ENCODE assay signal across 9 cellular contexts in genomic region chr2:161905389-161906046, GRCh38.
DNase-seq lines count a peak whose midpoint lies in the region; ATAC-seq, FAIRE-seq and TF ChIP-seq lines count a peak whose summit lies in the region.
"Had no signal": no experiment of that assay in that cellular context is flagged by ENCODE, and none has a peak within 500 bp of the region (broad histone marks: within the 10 kb centered on the region; RNA-seq: fewer than 3 reads in every experiment).

No MANE protein-coding gene starts in this region.

- peak; percentile 93 for FAIRE-seq in H54 (lab: Jason Lieb, UNC)

- POLR2A ChIA-PET in SK-N-SH (lab: Yijun Ruan, JAX) = no interaction called here

- TF ChIP-seq POLR2A in H54 (IDR thresholded peaks at IDR 0.05; ENCODE audit: low read depth, low read length) = no peak

- H3K27ac ChIP-seq in SK-N-SH (ENCODE audit: low read depth in 2 of 2, low read length in 1 of 2) = no peak overlapping the region
- H3K27ac ChIP-seq: parathyroid adenoma had no signal

- H3K9me2 ChIP-seq in SK-N-SH = no peaks in the 10 kb centered on the region

- no peaks in the 10 kb centered on the region for H3K4me1 ChIP-seq in SK-N-SH (ENCODE audit: control insufficient read depth in 1 of 2, insufficient read depth in 2 of 2, low read depth in 1 of 2, low read length in 1 of 2)
- H3K4me1 ChIP-seq: parathyroid adenoma had no signal

- TF ChIP-seq CTCF in SK-N-SH (IDR thresholded peaks at IDR 0.05) = no peak

- TF ChIP-seq RAD21 in SK-N-SH (IDR thresholded peaks at IDR 0.05; ENCODE audit: low read length) = no peak

- H3K4me3 Mint-ChIP-seq in stimulated activated naive B cell treated with anti-CD40 and anti-IgM and Interleukin-4, amounts not matched to agents 10 μg/mL and 1 μg/mL and 100 μg/mL, for 72 hours = no peak overlapping the region

- no peaks in the 10 kb centered on the region for H3K27me3 ChIP-seq in SK-N-SH (ENCODE audit: insufficient read depth)

- H3K79me2 ChIP-seq in SK-N-SH (ENCODE audit: insufficient read depth) = no peaks in the 10 kb centered on the region
- H3K79me2 ChIP-seq: parathyroid adenoma had no signal

- no peaks in the 10 kb centered on the region for H3K36me3 Mint-ChIP-seq in stimulated activated naive B cell treated with anti-CD40 and anti-IgM and Interleukin-4, amounts not matched to agents 10 μg/mL and 1 μg/mL and 100 μg/mL, for 72 hours

- H2AFZ ChIP-seq in SK-N-SH (ENCODE audit: low read depth) = 0 out of 2 replicates have a peak overlapping the region, but pooled peaks have one; percentile 19
- H2AFZ ChIP-seq: parathyroid adenoma had no signal

- no peak for DNase-seq in SK-N-SH
- no peak for DNase-seq in H54 (ENCODE audit: insufficient read length, low spot score)
- DNase-seq in NAMALWA (ENCODE audit: low spot score) = peak; percentile 70
- peak; percentile 7 for DNase-seq in amniotic epithelial cell (ENCODE audit: low read depth)
- no peak for DNase-seq in stimulated activated naive B cell treated with anti-CD40 and anti-IgM and Interleukin-4, amounts not matched to agents 10 μg/mL and 1 μg/mL and 100 μg/mL, for 72 hours
- no peak for DNase-seq in NCI-H2227 (lab: John Stamatoyannopoulos, UW; ENCODE audit: unreplicated experiment)
- DNase-seq in activated CD8-positive, alpha-beta memory T cell treated with anti-CD3 and anti-CD28 coated beads for 24 hours = no peak

- peaks cover 5 to 8% of the 10 kb centered on the region in 2 donors for H3K27me3 Mint-ChIP-seq in stimulated activated naive B cell treated with anti-CD40 and anti-IgM and Interleukin-4, amounts not matched to agents 10 μg/mL and 1 μg/mL and 100 μg/mL, for 72 hours

- H3K4me1 Mint-ChIP-seq in stimulated activated naive B cell treated with anti-CD40 and anti-IgM and Interleukin-4, amounts not matched to agents 10 μg/mL and 1 μg/mL and 100 μg/mL, for 72 hours = peaks cover 7 to 8% of the 10 kb centered on the region in 2 donors

- H3K36me3 ChIP-seq in SK-N-SH (replicated peaks in 1 of 2; ENCODE audit: control insufficient read depth in 1 of 2, insufficient read depth in 2 of 2, low read length in 1 of 2) = no peaks in the 10 kb centered on the region

- ATAC-seq in SK-N-SH treated with all-trans-retinoic acid at 6 μM for 48 hours = no peak; the same call in 2 of the 3 replicates
- ATAC-seq in stimulated activated naive B cell treated with anti-CD40 and anti-IgM and Interleukin-4, amounts not matched to agents 10 μg/mL and 1 μg/mL and 100 μg/mL, for 72 hours (replicated peaks) = peak; percentile 92

- H3K27ac Mint-ChIP-seq in stimulated activated naive B cell treated with anti-CD40 and anti-IgM and Interleukin-4, amounts not matched to agents 10 μg/mL and 1 μg/mL and 100 μg/mL, for 72 hours = no peak overlapping the region

- H4K20me1 ChIP-seq in SK-N-SH (ENCODE audit: insufficient read depth) = no peaks in the 10 kb centered on the region

- no peak overlapping the region for H3K9ac ChIP-seq in SK-N-SH
- H3K9ac ChIP-seq: parathyroid adenoma had no signal

- no peaks in the 10 kb centered on the region for H3K9me3 ChIP-seq in SK-N-SH

- H3K4me3 ChIP-seq in SK-N-SH (ENCODE audit: low read depth in 2 of 2, low read length in 1 of 2) = no peak overlapping the region

- no peaks in the 10 kb centered on the region for H3F3A ChIP-seq in SK-N-SH (replicated peaks; ENCODE audit: insufficient read depth)

- H3K4me2 ChIP-seq in SK-N-SH = 0 out of 2 replicates have a peak overlapping the region, but pooled peaks have one; percentile 19

- WGBS in SK-N-SH (ENCODE audit: low lambda C conversion rate) = 13% methylated on average over 5 of the region's 5 CpGs

- no peak for TF ChIP-seq EP300 in SK-N-SH (IDR thresholded peaks at IDR 0.05; ENCODE audit: borderline replicate concordance in 1 of 2, low read depth in 1 of 2, low read length in 1 of 2)

- H3K9me3 Mint-ChIP-seq in stimulated activated naive B cell treated with anti-CD40 and anti-IgM and Interleukin-4, amounts not matched to agents 10 μg/mL and 1 μg/mL and 100 μg/mL, for 72 hours = peaks cover 0 to 10% of the 10 kb centered on the region in 2 donors

- CTCF ChIA-PET in SK-N-SH (lab: Yijun Ruan, JAX) = no interaction called here

TF ChIP-seq in SK-N-SH, 30 proteins besides CTCF, POLR2A, EP300 and RAD21 (continues in another document):
- no peak for TF ChIP-seq POLR2AphosphoS5 (IDR thresholded peaks at IDR 0.05; ENCODE audit: low read depth, low read length)
- TF ChIP-seq FOSL2 (IDR thresholded peaks at IDR 0.05; ENCODE audit: borderline replicate concordance, low read depth) = no peak
- TF ChIP-seq TEAD4 (IDR thresholded peaks at IDR 0.05; ENCODE audit: borderline replicate concordance, insufficient read depth) = no peak
- TF ChIP-seq TAF1 (IDR thresholded peaks at IDR 0.05; ENCODE audit: borderline replicate concordance, low read depth, low read length) = no peak
- TF ChIP-seq FOXM1 (IDR thresholded peaks at IDR 0.05; ENCODE audit: low read depth) = no peak
- TF ChIP-seq FOXJ3 (CRISPR knock-in tag; IDR thresholded peaks at IDR 0.05) = no peak
- no peak for TF ChIP-seq GATA2 (CRISPR knock-in tag; IDR thresholded peaks at IDR 0.05)
- no peak for TF ChIP-seq RFX5 (IDR thresholded peaks at IDR 0.05; ENCODE audit: low read length)
- no peak for TF ChIP-seq USF2 (IDR thresholded peaks at IDR 0.05; ENCODE audit: borderline replicate concordance, low read depth, low read length)
- TF ChIP-seq JUND (IDR thresholded peaks at IDR 0.05) = no peak
- TF ChIP-seq NFIC (IDR thresholded peaks at IDR 0.05; ENCODE audit: borderline replicate concordance) = no peak
- TF ChIP-seq ZBTB33 (IDR thresholded peaks at IDR 0.05; ENCODE audit: borderline replicate concordance, low read depth) = no peak
- no peak for TF ChIP-seq MXI1 (IDR thresholded peaks at IDR 0.05; ENCODE audit: low read depth, low read length)

TF ChIP-seq in SK-N-SH treated with all-trans-retinoic acid at 6 μM for 48 hours, 23 proteins besides CTCF, POLR2A, EP300 and RAD21:
- TF ChIP-seq CSDC2 (CRISPR knock-in tag; IDR thresholded peaks at IDR 0.05) = no peak
- no peak for TF ChIP-seq ESRRG (CRISPR knock-in tag; IDR thresholded peaks at IDR 0.05)

Comparison
In these comparisons a context has a peak if more than half of its experiments do, and no peak if none do; other contexts are left out.
1. DNase-seq: peak in NAMALWA (single experiment) and amniotic epithelial cell (single experiment); none in SK-N-SH (single experiment), H54 (single experiment), stimulated activated naive B cell treated with anti-CD40 and anti-IgM and Interleukin-4, amounts not matched to agents 10 μg/mL and 1 μg/mL and 100 μg/mL, for 72 hours (single experiment), NCI-H2227 (single experiment) and activated CD8-positive, alpha-beta memory T cell treated with anti-CD3 and anti-CD28 coated beads for 24 hours (single experiment).